Comparison of ENCODE assay signal across 16 cellular contexts in genomic region chr1:101846820-101847219, GRCh38.
A peak's percentile ranks its signal among the peaks of the same experiment; 100 is the strongest.
DNase-seq lines count a peak whose midpoint lies in the region; ATAC-seq and TF ChIP-seq lines count a peak whose summit lies in the region.
"Had no signal": no experiment of that assay in that cellular context is flagged by ENCODE, and none has a peak within 500 bp of the region (broad histone marks: within the 10 kb centered on the region; RNA-seq: fewer than 3 reads in every experiment).

No MANE protein-coding gene starts in this region.

- no peak overlapping the region for H3K9ac ChIP-seq in neural progenitor cell

- H3K27ac ChIP-seq in neural progenitor cell = no peak overlapping the region
- H3K27ac ChIP-seq: coronary artery, SJCRH30, skin epidermis had no signal

- peaks cover 20% of the 10 kb centered on the region for H3F3A ChIP-seq in neural progenitor cell (ENCODE audit: low read depth)

- H3K27ac Mint-ChIP-seq in neural progenitor cell = no peak overlapping the region
- H3K27ac Mint-ChIP-seq: activated CD4-positive, alpha-beta memory T cell treated with anti-CD3 and anti-CD28 coated beads, Interleukin-2, amount 10 ng/mL, durations not matched to agents 7 days and 5 days; memory B cell; stimulated activated naive B cell treated with anti-CD40 and anti-IgM and Interleukin-4, amounts not matched to agents 10 μg/mL and 1 μg/mL and 100 μg/mL, for 72 hours had no signal

- peak; percentile 19 for TF ChIP-seq CTCF in neural progenitor cell (IDR thresholded peaks at IDR 0.05)

- no peaks in the 10 kb centered on the region for H4K20me1 ChIP-seq in neural progenitor cell (ENCODE audit: low read depth)

- peak overlapping the region; percentile 60 for H2AFZ ChIP-seq in neural progenitor cell (replicated peaks)

- no peaks in the 10 kb centered on the region for H3K36me3 ChIP-seq in neural progenitor cell
- H3K36me3 ChIP-seq: SJCRH30 had no signal

- no peaks in the 10 kb centered on the region for H3K36me3 Mint-ChIP-seq in neural progenitor cell
- H3K36me3 Mint-ChIP-seq: memory B cell; stimulated activated naive B cell treated with anti-CD40 and anti-IgM and Interleukin-4, amounts not matched to agents 10 μg/mL and 1 μg/mL and 100 μg/mL, for 72 hours had no signal

- H3K9me3 Mint-ChIP-seq in neural progenitor cell = no peaks in the 10 kb centered on the region
- H3K9me3 Mint-ChIP-seq: activated CD4-positive, alpha-beta memory T cell treated with anti-CD3 and anti-CD28 coated beads, Interleukin-2, amount 10 ng/mL, durations not matched to agents 7 days and 5 days; memory B cell; stimulated activated naive B cell treated with anti-CD40 and anti-IgM and Interleukin-4, amounts not matched to agents 10 μg/mL and 1 μg/mL and 100 μg/mL, for 72 hours had no signal

- H3K4me3 ChIP-seq in neural progenitor cell = peak overlapping the region; percentile 41
- H3K4me3 ChIP-seq: coronary artery, SJCRH30, skin epidermis had no signal

- peak overlapping the region; percentile 78 for H3K4me3 Mint-ChIP-seq in neural progenitor cell
- H3K4me3 Mint-ChIP-seq: activated CD4-positive, alpha-beta memory T cell treated with anti-CD3 and anti-CD28 coated beads, Interleukin-2, amount 10 ng/mL, durations not matched to agents 7 days and 5 days; memory B cell; stimulated activated naive B cell treated with anti-CD40 and anti-IgM and Interleukin-4, amounts not matched to agents 10 μg/mL and 1 μg/mL and 100 μg/mL, for 72 hours had no signal

- H3K4me2 ChIP-seq in neural progenitor cell = peak overlapping the region; percentile 74

- no peaks in the 10 kb centered on the region for H3K79me2 ChIP-seq in neural progenitor cell (ENCODE audit: low read depth)

- DNase-seq in G401 (ENCODE audit: low spot score) (peak; percentile 75), NCI-H69 (lab: John Stamatoyannopoulos, UW) (peak; percentile 80), foreskin melanocyte (peak; percentile 7), neural progenitor cell (ENCODE audit: low spot score) (peak; percentile 74), KBM-7 (no peak), NCI-H2196 (lab: John Stamatoyannopoulos, UW; ENCODE audit: unreplicated experiment) (no peak)
- DNase-seq in activated naive CD4-positive, alpha-beta T cell (lab: John Stamatoyannopoulos, UW) = no peak
- DNase-seq: activated CD4-positive, alpha-beta memory T cell treated with anti-CD3 and anti-CD28 coated beads, Interleukin-2, amount 10 ng/mL, durations not matched to agents 7 days and 5 days; amniotic stem cell; NCI-H1930; SJCRH30; stimulated activated naive B cell treated with anti-CD40 and anti-IgM and Interleukin-4, amounts not matched to agents 10 μg/mL and 1 μg/mL and 100 μg/mL, for 72 hours had no signal

- in situ Hi-C loops in G401 (cut with HindIII; ENCODE audit: low sequenced_read_pairs) = no loop called here
- in situ Hi-C loops in KBM-7 (cut with MboI; ENCODE audit: low pct_unique_long_range_greater_than_20kb, low sequenced_read_pairs) = no loop called here

- ATAC-seq in HG03025 (IDR thresholded peaks at IDR 0.05; ENCODE audit: low FRiP score, unreplicated experiment) = no peak
- ATAC-seq: stimulated activated naive B cell treated with anti-CD40 and anti-IgM and Interleukin-4, amounts not matched to agents 10 μg/mL and 1 μg/mL and 100 μg/mL, for 72 hours had no signal

- H3K27me3 ChIP-seq in neural progenitor cell = no peaks in the 10 kb centered on the region
- H3K27me3 ChIP-seq: SJCRH30 had no signal

- no peaks in the 10 kb centered on the region for H3K9me3 ChIP-seq in neural progenitor cell (ENCODE audit: low read depth)
- H3K9me3 ChIP-seq: SJCRH30 had no signal

- H3K4me1 ChIP-seq in neural progenitor cell = peaks cover 63% of the 10 kb centered on the region
- H3K4me1 ChIP-seq: SJCRH30 had no signal

- peaks cover 27% of the 10 kb centered on the region for H3K4me1 Mint-ChIP-seq in neural progenitor cell
- H3K4me1 Mint-ChIP-seq: activated CD4-positive, alpha-beta memory T cell treated with anti-CD3 and anti-CD28 coated beads, Interleukin-2, amount 10 ng/mL, durations not matched to agents 7 days and 5 days; memory B cell; stimulated activated naive B cell treated with anti-CD40 and anti-IgM and Interleukin-4, amounts not matched to agents 10 μg/mL and 1 μg/mL and 100 μg/mL, for 72 hours had no signal

- no peaks in the 10 kb centered on the region for H3K27me3 Mint-ChIP-seq in neural progenitor cell (ENCODE audit: insufficient read depth, low read depth)
- H3K27me3 Mint-ChIP-seq: activated CD4-positive, alpha-beta memory T cell treated with anti-CD3 and anti-CD28 coated beads, Interleukin-2, amount 10 ng/mL, durations not matched to agents 7 days and 5 days; memory B cell had no signal

Comparison
In these comparisons a context has a peak if more than half of its experiments do, and no peak if none do; other contexts are left out.
1. DNase-seq: peak in G401 (single experiment), NCI-H69 (single experiment), foreskin melanocyte (single experiment) and neural progenitor cell (single experiment); none in KBM-7 (single experiment), NCI-H2196 (single experiment) and activated naive CD4-positive, alpha-beta T cell (0 of 4).